Comparison of ENCODE assay signal across 8 cellular contexts in the genomic region with DNA sequence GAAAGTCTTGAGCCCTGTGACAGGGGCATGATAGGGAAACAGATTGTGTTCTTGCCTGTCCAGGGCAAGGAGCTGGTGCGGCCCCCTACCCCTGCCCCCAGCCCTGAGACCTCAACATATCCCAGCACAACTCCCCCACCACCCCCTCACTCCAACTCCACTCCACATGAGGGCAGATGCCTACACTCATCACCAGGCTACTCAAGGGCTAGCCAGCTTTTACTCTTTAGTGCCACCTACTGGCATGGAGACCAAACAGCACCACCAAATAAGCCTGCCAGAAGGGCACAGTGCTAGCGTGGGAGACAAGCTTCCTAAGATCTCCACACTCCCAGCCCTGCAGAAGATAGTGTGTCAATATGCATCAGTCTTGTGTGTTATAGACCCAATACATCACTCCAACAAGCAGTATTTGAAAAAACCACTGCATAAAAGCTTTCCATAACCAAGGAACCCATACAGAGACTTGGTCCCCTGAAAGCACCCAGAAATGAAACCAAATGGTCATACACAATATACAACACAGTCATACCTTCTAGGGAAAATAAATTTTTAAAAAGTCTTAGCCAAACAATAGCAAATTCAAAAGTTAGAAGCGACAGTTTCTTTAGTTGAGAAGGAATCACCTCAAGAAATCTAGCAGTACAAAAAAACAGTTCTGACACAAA.
A peak's percentile ranks its signal among the peaks of the same experiment; 100 is the strongest.
DNase-seq lines count a peak whose midpoint lies in the region; ATAC-seq, FAIRE-seq and TF ChIP-seq lines count a peak whose summit lies in the region.

No MANE protein-coding gene starts in this region.

- peak; percentile 91 to 94 for ATAC-seq in naive thymus-derived CD8-positive, alpha-beta T cell

- intact Hi-C loops in transverse colon (cut with DNase I; ENCODE audit: low total_unique reads): no loop called here

- in situ Hi-C loops in transverse colon (cut with MboI; ENCODE audit: low pct_ligation_motif_present in 1 of 4, low pct_unique_long_range_greater_than_20kb in 1 of 4, low sequenced_read_pairs in 3 of 4): loop anchor here in 2 of 4 donors (10.0 to 25.0 kb wide), 2 partner anchors 224 to 231 kb away; no protein-coding TSS in a partner anchor

- no peaks in the 10 kb centered on the region for H3K36me3 Mint-ChIP-seq in naive thymus-derived CD8-positive, alpha-beta T cell

- WGBS in transverse colon (ENCODE audit: low coverage in 1 of 2), 2 donors: 49 to 51% methylated on average over 2 to 3 of the region's 3 CpGs

- H3K9me3 ChIP-seq in effector memory CD4-positive, alpha-beta T cell (ENCODE audit: control insufficient read depth, low read length): no peaks in the 10 kb centered on the region
- peaks cover 0 to 12% of the 10 kb centered on the region in 2 donors for H3K9me3 ChIP-seq in transverse colon

- no peak for TF ChIP-seq EP300 in transverse colon (IDR thresholded peaks at IDR 0.05; ENCODE audit: low read depth)

- H3K36me3 ChIP-seq in H7 (replicated peaks; ENCODE audit: control insufficient read depth, insufficient read depth, low read length) (no peaks in the 10 kb centered on the region), transverse colon (no peaks in the 10 kb centered on the region)
- no peaks in the 10 kb centered on the region for H3K36me3 ChIP-seq in effector memory CD4-positive, alpha-beta T cell (ENCODE audit: control insufficient read depth, insufficient read depth, low read length)

- TF ChIP-seq POLR2A in GM12891 (IDR thresholded peaks at IDR 0.05; ENCODE audit: low read depth, low read length) (no peak), transverse colon (IDR thresholded peaks at IDR 0.05) (no peak)

- H3K4me3 ChIP-seq in H7 (ENCODE audit: insufficient read depth, low read depth, low read length): no peak overlapping the region
- peak overlapping the region; percentile 20 for H3K4me3 ChIP-seq in effector memory CD4-positive, alpha-beta T cell (ENCODE audit: insufficient read depth, low read depth, low read length, poor library complexity, severe bottlenecking)
- H3K4me3 ChIP-seq in transverse colon: no peak overlapping the region

- H3K27ac Mint-ChIP-seq in naive thymus-derived CD8-positive, alpha-beta T cell: no peak overlapping the region

- H3K27ac ChIP-seq in effector memory CD4-positive, alpha-beta T cell (ENCODE audit: insufficient read depth, low read length, poor library complexity, severe bottlenecking): no peak overlapping the region
- H3K27ac ChIP-seq in transverse colon: no peak overlapping the region

- peak; percentile 90 for FAIRE-seq in GM12891 (lab: Jason Lieb, UNC)

- POLR2A ChIA-PET in naive thymus-derived CD8-positive, alpha-beta T cell (lab: Charles Lee): interaction anchor here (0.5 to 1.1 kb wide), 3 partner anchors 176 to 224 kb away, joined by 3 read pairs; a partner anchor contains a TSS

- H3K9me3 Mint-ChIP-seq in naive thymus-derived CD8-positive, alpha-beta T cell: peaks cover 0 to 10% (median 0%) of the 10 kb centered on the region in 9 donors

- H3K4me1 Mint-ChIP-seq in naive thymus-derived CD8-positive, alpha-beta T cell: peaks cover 6 to 22% (median 13%) of the 10 kb centered on the region in 4 donors

- TF ChIP-seq CTCF in transverse colon (IDR thresholded peaks at IDR 0.05): peak; percentile 54 to 75 (median 66)

- H3K4me3 Mint-ChIP-seq in naive thymus-derived CD8-positive, alpha-beta T cell: no peak overlapping the region

- no peaks in the 10 kb centered on the region for H3K4me1 ChIP-seq in effector memory CD4-positive, alpha-beta T cell (ENCODE audit: control insufficient read depth, insufficient read depth, low read length, poor library complexity, severe bottlenecking)
- peaks cover 0 to 4% (median 0%) of the 10 kb centered on the region in 4 donors for H3K4me1 ChIP-seq in transverse colon

- H3K27me3 Mint-ChIP-seq in naive thymus-derived CD8-positive, alpha-beta T cell: peaks cover 0 to 21% (median 2%) of the 10 kb centered on the region in 5 donors

- DNase-seq in GM12891 (ENCODE audit: insufficient read length, low spot score) (peak; percentile 20), H7 (peak; percentile 65), M059J (ENCODE audit: low read depth) (peak; percentile 10), transverse colon (peak; percentile 51), ureter (ENCODE audit: low spot score) (no peak)
- peak; percentile 42 to 64 for DNase-seq in activated CD4-positive, alpha-beta T cell treated with anti-CD3 and anti-CD28 coated beads for 4 hours
- DNase-seq in effector memory CD4-positive, alpha-beta T cell: peak; percentile 29 to 43 (median 30)
- peak in 9 of 10 donors; percentile 19 to 76 (median 60) for DNase-seq in naive thymus-derived CD8-positive, alpha-beta T cell

- H3K27me3 ChIP-seq in H7 (ENCODE audit: control insufficient read depth, insufficient read depth, low read length) (no peaks in the 10 kb centered on the region), transverse colon (no peaks in the 10 kb centered on the region)
- H3K27me3 ChIP-seq in effector memory CD4-positive, alpha-beta T cell (replicated peaks; ENCODE audit: control insufficient read depth, insufficient read depth, low read length, poor library complexity, severe bottlenecking): no peaks in the 10 kb centered on the region

TF ChIP-seq in GM12891, 5 proteins besides CTCF, POLR2A, EP300 and RAD21:
- TF ChIP-seq PAX5 (IDR thresholded peaks at IDR 0.05; ENCODE audit: insufficient read depth, low read length, severe bottlenecking) (no peak), TAF1 (IDR thresholded peaks at IDR 0.05; ENCODE audit: low read depth, low read length) (no peak), SPI1 (IDR thresholded peaks at IDR 0.05; ENCODE audit: low read depth, low read length) (no peak), POLR2AphosphoS5 (IDR thresholded peaks at IDR 0.05; ENCODE audit: low read depth, low read length) (no peak), POU2F2 (IDR thresholded peaks at IDR 0.05; ENCODE audit: low read depth, low read length) (no peak)
TF ChIP-seq in GM12891: peak in this region for 0.
